ENCODE assay signal across 21 cellular contexts in genomic region chr16:29321000-29321393, GRCh38.
DNase-seq lines count a peak whose midpoint lies in the region; ATAC-seq and TF ChIP-seq lines count a peak whose summit lies in the region.
"Had no signal": no experiment of that assay in that cellular context is flagged by ENCODE, and none has a peak within 500 bp of the region (broad histone marks: within the 10 kb centered on the region; RNA-seq: fewer than 3 reads in every experiment).

No MANE protein-coding gene starts in this region.

- no peak overlapping the region for H3K9ac ChIP-seq in BLaER1 treated with 17β-estradiol and CSF1 and Interleukin-3, amounts not matched to agents 10 nM and 100 nM
- H3K9ac ChIP-seq: BLaER1, GM23248 had no signal

- no peaks in the 10 kb centered on the region for H3K36me3 Mint-ChIP-seq in endothelial cell (ENCODE audit: low read depth, unreplicated experiment)
- H3K36me3 Mint-ChIP-seq in neural crest cell (ENCODE audit: low read depth): no peaks in the 10 kb centered on the region

- no peaks in the 10 kb centered on the region for H3K27me3 ChIP-seq in BLaER1 treated with 17β-estradiol and CSF1 and Interleukin-3, amounts not matched to agents 10 nM and 100 nM
- no peaks in the 10 kb centered on the region for H3K27me3 ChIP-seq in HL-60 (ENCODE audit: insufficient read depth, poor library complexity, severe bottlenecking)
- H3K27me3 ChIP-seq: BLaER1 had no signal

- no peak overlapping the region for H3K4me2 ChIP-seq in BLaER1 treated with 17β-estradiol and CSF1 and Interleukin-3, amounts not matched to agents 10 nM and 100 nM
- H3K4me2 ChIP-seq: BLaER1 had no signal

- peaks cover 2% of the 10 kb centered on the region for H3K27me3 Mint-ChIP-seq in endothelial cell (ENCODE audit: unreplicated experiment)
- H3K27me3 Mint-ChIP-seq in neural crest cell (ENCODE audit: low read depth): peaks cover 3% of the 10 kb centered on the region
- H3K27me3 Mint-ChIP-seq: CD4-positive, alpha-beta T cell had no signal

- TF ChIP-seq CTCF in HL-60 (IDR thresholded peaks at IDR 0.05; ENCODE audit: insufficient read depth, low read length) (no peak), endothelial cell (IDR thresholded peaks at IDR 0.05; ENCODE audit: unreplicated experiment) (no peak), neural crest cell (conservative IDR thresholded peaks at IDR 0.05) (no peak)

- H3K4me3 ChIP-seq in BLaER1 treated with 17β-estradiol and CSF1 and Interleukin-3, amounts not matched to agents 10 nM and 100 nM: no peak overlapping the region
- H3K4me3 ChIP-seq in HL-60 (replicated peaks; ENCODE audit: insufficient read depth, low read length): no peak overlapping the region
- H3K4me3 ChIP-seq: BLaER1, GM23248 had no signal

- H3K4me1 Mint-ChIP-seq in endothelial cell (ENCODE audit: unreplicated experiment) (peaks cover 16% of the 10 kb centered on the region), neural crest cell (peaks cover 60% of the 10 kb centered on the region)

- no peaks in the 10 kb centered on the region for H4K20me1 ChIP-seq in BLaER1 treated with 17β-estradiol and CSF1 and Interleukin-3, amounts not matched to agents 10 nM and 100 nM
- H4K20me1 ChIP-seq: BLaER1 had no signal

- H3K4me1 ChIP-seq in BLaER1 treated with 17β-estradiol and CSF1 and Interleukin-3, amounts not matched to agents 10 nM and 100 nM: peaks cover 16 to 41% (median 36%) of the 10 kb centered on the region in 10 experiments

- no peaks in the 10 kb centered on the region for H3K36me3 ChIP-seq in BLaER1 treated with 17β-estradiol and CSF1 and Interleukin-3, amounts not matched to agents 10 nM and 100 nM
- H3K36me3 ChIP-seq: BLaER1 had no signal

- H3K9me3 Mint-ChIP-seq in endothelial cell (ENCODE audit: unreplicated experiment): no peaks in the 10 kb centered on the region
- no peaks in the 10 kb centered on the region for H3K9me3 Mint-ChIP-seq in neural crest cell
- H3K9me3 Mint-ChIP-seq: CD4-positive, alpha-beta T cell had no signal

- DNase-seq in HL-60 (ENCODE audit: low read depth in 1 of 2, low spot score in 1 of 2): no peak
- no peak for DNase-seq in endothelial cell (ENCODE audit: low spot score)
- DNase-seq in neural crest cell (ENCODE audit: low read depth, low spot score): no peak
- DNase-seq in SW480 (ENCODE audit: low spot score): no peak
- DNase-seq in epidermal melanocyte (ENCODE audit: insufficient read length, low spot score): no peak
- DNase-seq: CD4-positive, alpha-beta T cell; DMS53; GM23248; HCEC 1CT; KBM-7; MV-4-11; NCI-H1105 treated with DMSO at 0.1 percent for 48 hours; NCI-H1694; NCI-H2029 treated with DMSO at 0.1 percent for 48 hours; NCI-H526 treated with DMSO at 0.1 percent for 48 hours; Right ventricle myocardium superior; RPMI8226 had no signal

- H3K27ac ChIP-seq in BLaER1 treated with 17β-estradiol and CSF1 and Interleukin-3, amounts not matched to agents 10 nM and 100 nM: peak overlapping the region in 9 of 11 experiments; percentile 8 to 91 (median 82); a peak in 15 of 22 replicates
- peak overlapping the region; percentile 21; the same call in 1 of the 2 replicates for H3K27ac ChIP-seq in HL-60 (replicated peaks)
- H3K27ac ChIP-seq: BLaER1, GM23248 had no signal

- no peak for ATAC-seq in GM18498 (IDR thresholded peaks at IDR 0.05; ENCODE audit: unreplicated experiment)
- no peak for ATAC-seq in HG03045 (IDR thresholded peaks at IDR 0.05; ENCODE audit: unreplicated experiment)

- H3K27ac Mint-ChIP-seq in endothelial cell (ENCODE audit: unreplicated experiment): peak overlapping the region; percentile 80
- H3K27ac Mint-ChIP-seq in neural crest cell (ENCODE audit: unreplicated experiment): peak overlapping the region; percentile 98
- H3K27ac Mint-ChIP-seq: CD4-positive, alpha-beta T cell had no signal

- no peaks in the 10 kb centered on the region for H3K9me3 ChIP-seq in BLaER1 treated with 17β-estradiol and CSF1 and Interleukin-3, amounts not matched to agents 10 nM and 100 nM (replicated peaks in 1 of 11)
- H3K9me3 ChIP-seq: BLaER1 had no signal

- H3K4me3 Mint-ChIP-seq in endothelial cell (ENCODE audit: unreplicated experiment) (no peak overlapping the region), neural crest cell (no peak overlapping the region)
- H3K4me3 Mint-ChIP-seq: CD4-positive, alpha-beta T cell had no signal
